In genomic region chr20:50089140-50089786, GRCh38 we compare ENCODE assay signal across 1 cellular context.
TF ChIP-seq lines count a peak whose summit lies in the region.

No MANE protein-coding gene starts in this region.

TF ChIP-seq in WTC11, 78 proteins besides CTCF, POLR2A, EP300 and RAD21 (continued from another document):
- TF ChIP-seq ZNF532 (CRISPR knock-in tag; IDR thresholded peaks at IDR 0.05; ENCODE audit: borderline replicate concordance) = no peak
- no peak for TF ChIP-seq ETV6 (CRISPR knock-in tag; IDR thresholded peaks at IDR 0.05)
- TF ChIP-seq NFATC4 (CRISPR knock-in tag; IDR thresholded peaks at IDR 0.05) = no peak
- no peak for TF ChIP-seq CREM (CRISPR knock-in tag; IDR thresholded peaks at IDR 0.05)
- TF ChIP-seq MXD4 (CRISPR knock-in tag; IDR thresholded peaks at IDR 0.05; ENCODE audit: borderline replicate concordance) = no peak
- no peak for TF ChIP-seq ZBTB21 (CRISPR knock-in tag; IDR thresholded peaks at IDR 0.05; ENCODE audit: borderline replicate concordance)
- TF ChIP-seq PRDM15 (CRISPR knock-in tag; IDR thresholded peaks at IDR 0.05) = no peak
TF ChIP-seq in WTC11: peak in this region for 0.
